Comparison of ENCODE assay signal across 9 cellular contexts in genomic region chr14:50955373-50956043, GRCh38. TPM values are rescaled to one million over a fixed set of nuclear protein-coding genes. Genes with fewer than 3 reads are reported as not detected.
DNase-seq lines count a peak whose midpoint lies in the region; ATAC-seq, FAIRE-seq and TF ChIP-seq lines count a peak whose summit lies in the region.
"Had no signal": no experiment of that assay in that cellular context is flagged by ENCODE, and none has a peak within 500 bp of the region (broad histone marks: within the 10 kb centered on the region; RNA-seq: fewer than 3 reads in every experiment).

No MANE protein-coding gene starts in this region.

- CTCF ChIA-PET in K562 (lab: Yijun Ruan, JAX; ENCODE audit: low intra/inter-chr PET ratio): interaction anchor here (0.5 to 0.7 kb wide), 2 partner anchors 98 to 176 kb away, joined by 3 read pairs; no protein-coding TSS in a partner anchor

- peak overlapping the region; percentile 75 for H3K9ac ChIP-seq in GM23248
- peak overlapping the region in 1 of 2 experiments; percentile 60; a peak in 2 of 4 replicates for H3K9ac ChIP-seq in K562 (ENCODE audit: insufficient read depth in 1 of 2, low read depth in 2 of 2, low read length in 2 of 2)
- peak overlapping the region; percentile 62 for H3K9ac ChIP-seq in keratinocyte (ENCODE audit: control insufficient read depth, extremely low read depth, insufficient read depth, low read length)

- POLR2A ChIA-PET in K562 (lab: Yijun Ruan, JAX): interaction anchor here (0.9 kb wide), 1 partner anchor 11 kb away, joined by 4 read pairs; the partner anchor contains the start of gene PYGL

- peak; percentile 79 to 86 for DNase-seq in AML-193 (lab: John Stamatoyannopoulos, UW)
- DNase-seq in GM23248: peak; percentile 99
- DNase-seq in NCI-H526 treated with DMSO at 0.1 percent for 48 hours (lab: John Stamatoyannopoulos, UW): peak; percentile 6
- peak; percentile 76 to 87 (median 78) for DNase-seq in K562 (ENCODE audit: extremely low read depth in 1 of 4, low spot score in 3 of 4)
- DNase-seq in keratinocyte (ENCODE audit: low read depth, low spot score): peak; percentile 96
- DNase-seq: naive B cell had no signal

- no peaks in the 10 kb centered on the region for H3K36me3 Mint-ChIP-seq in stimulated activated memory B cell treated with anti-CD40 and anti-IgM and Interleukin-4, amounts not matched to agents 10 μg/mL and 1 μg/mL and 100 μg/mL, for 72 hours
- H3K36me3 Mint-ChIP-seq: naive B cell had no signal

- in situ Hi-C loops in GM23248 (cut with MboI): loop anchor here (10.0 kb wide), 1 partner anchor 249 kb away; no protein-coding TSS in a partner anchor
- in situ Hi-C loops in K562 (cut with MboI): no loop called here

- H3K4me3 Mint-ChIP-seq in stimulated activated memory B cell treated with anti-CD40 and anti-IgM and Interleukin-4, amounts not matched to agents 10 μg/mL and 1 μg/mL and 100 μg/mL, for 72 hours: no peak overlapping the region
- H3K4me3 Mint-ChIP-seq: naive B cell had no signal

- BruUV-seq in K562 (replicated peaks; lab: Mats Ljungman, UMichigan): no TSS peak

- H3K4me3 ChIP-seq in GM23248: 0 out of 2 replicates have a peak overlapping the region, but pooled peaks have one; percentile 2
- H3K4me3 ChIP-seq in K562: no peak overlapping the region
- peak overlapping the region in 2 of 3 experiments; percentile 22 to 55 for H3K4me3 ChIP-seq in keratinocyte (ENCODE audit: control insufficient read depth in 2 of 3, extremely low read depth in 1 of 3, insufficient read depth in 2 of 3, low read depth in 1 of 3, low read length in 3 of 3)

- H3K9me3 Mint-ChIP-seq in stimulated activated memory B cell treated with anti-CD40 and anti-IgM and Interleukin-4, amounts not matched to agents 10 μg/mL and 1 μg/mL and 100 μg/mL, for 72 hours: no peaks in the 10 kb centered on the region

- H3K9me1 ChIP-seq in K562 (ENCODE audit: control insufficient read depth, insufficient read depth, low read length): no peaks in the 10 kb centered on the region
- H3K9me1 ChIP-seq in keratinocyte (ENCODE audit: control insufficient read depth, extremely low read depth, insufficient read depth, low read length): no peaks in the 10 kb centered on the region

- no peak overlapping the region for H3K27ac Mint-ChIP-seq in stimulated activated memory B cell treated with anti-CD40 and anti-IgM and Interleukin-4, amounts not matched to agents 10 μg/mL and 1 μg/mL and 100 μg/mL, for 72 hours
- H3K27ac Mint-ChIP-seq: naive B cell had no signal

- TF ChIP-seq EP300 in K562 (IDR thresholded peaks at IDR 0.05; ENCODE audit: low read length): no peak

- H3K36me3 ChIP-seq in GM23248 (ENCODE audit: low read depth) (no peaks in the 10 kb centered on the region), K562 (ENCODE audit: control insufficient read depth, insufficient read depth, low read length) (no peaks in the 10 kb centered on the region), keratinocyte (ENCODE audit: control insufficient read depth in 2 of 2, extremely low read depth in 1 of 2, insufficient read depth in 2 of 2, low read length in 2 of 2) (no peaks in the 10 kb centered on the region)

- H3K4me1 ChIP-seq in GM23248 (ENCODE audit: insufficient read depth) (peaks cover 8% of the 10 kb centered on the region), K562 (replicated peaks in 1 of 2; ENCODE audit: control insufficient read depth in 2 of 2, insufficient read depth in 2 of 2, low read length in 2 of 2) (peaks cover 0 to 12% of the 10 kb centered on the region in 2 experiments; a peak in 3 of 5 replicates), keratinocyte (ENCODE audit: control insufficient read depth, extremely low read depth, insufficient read depth, low read length) (peaks cover 14% of the 10 kb centered on the region)

- no peaks in the 10 kb centered on the region for H3K27me3 Mint-ChIP-seq in stimulated activated memory B cell treated with anti-CD40 and anti-IgM and Interleukin-4, amounts not matched to agents 10 μg/mL and 1 μg/mL and 100 μg/mL, for 72 hours
- H3K27me3 Mint-ChIP-seq: naive B cell had no signal

- H3K4me2 ChIP-seq in GM23248 (ENCODE audit: unreplicated experiment): peak overlapping the region; percentile 63
- H3K4me2 ChIP-seq in K562 (ENCODE audit: insufficient read depth, low read length): peak overlapping the region; percentile 67
- peak overlapping the region; percentile 78 for H3K4me2 ChIP-seq in keratinocyte (ENCODE audit: control insufficient read depth, extremely low read depth, insufficient read depth, low read depth, low read length)

- H4K20me1 ChIP-seq in GM23248 (ENCODE audit: insufficient read depth) (no peaks in the 10 kb centered on the region), K562 (replicated peaks; ENCODE audit: control insufficient read depth, insufficient read depth, low read length) (no peaks in the 10 kb centered on the region), keratinocyte (ENCODE audit: control insufficient read depth, extremely low read depth, insufficient read depth, low read length) (no peaks in the 10 kb centered on the region)

- dilution Hi-C loops in keratinocyte (cut with MboI; ENCODE audit: extremely low pct_ligation_motif_present, low sequenced_read_pairs): no loop called here

- ATAC-seq in K562 (peak; percentile 97), HG03571 (IDR thresholded peaks at IDR 0.05; ENCODE audit: unreplicated experiment) (no peak), HG03520 (IDR thresholded peaks at IDR 0.05; ENCODE audit: unreplicated experiment) (no peak)
- peak; percentile 39 for ATAC-seq in stimulated activated memory B cell treated with anti-CD40 and anti-IgM and Interleukin-4, amounts not matched to agents 10 μg/mL and 1 μg/mL and 100 μg/mL, for 72 hours

- H3K27me3 ChIP-seq in GM23248 (replicated peaks; ENCODE audit: insufficient read depth) (no peaks in the 10 kb centered on the region), K562 (ENCODE audit: control insufficient read depth in 2 of 2, insufficient read depth in 2 of 2, low read length in 2 of 2) (no peaks in the 10 kb centered on the region), keratinocyte (ENCODE audit: control insufficient read depth, extremely low read depth, insufficient read depth, low read length) (no peaks in the 10 kb centered on the region)

- H2AFZ ChIP-seq in GM23248 (peak overlapping the region; percentile 61), K562 (ENCODE audit: low read depth, low read length) (peak overlapping the region; percentile 92), keratinocyte (ENCODE audit: control insufficient read depth, low read length) (peak overlapping the region; percentile 70)

- H3K9me3 ChIP-seq in GM23248 (ENCODE audit: low read depth) (no peaks in the 10 kb centered on the region), K562 (replicated peaks; ENCODE audit: control insufficient read depth, insufficient read depth, low read depth, low read length) (no peaks in the 10 kb centered on the region), keratinocyte (ENCODE audit: control insufficient read depth, low read depth, low read length) (no peaks in the 10 kb centered on the region)

- H3K4me1 Mint-ChIP-seq in stimulated activated memory B cell treated with anti-CD40 and anti-IgM and Interleukin-4, amounts not matched to agents 10 μg/mL and 1 μg/mL and 100 μg/mL, for 72 hours: no peaks in the 10 kb centered on the region
- H3K4me1 Mint-ChIP-seq: naive B cell had no signal

- 39 to 43% methylated on average over 5 of the region's 5 CpGs for whole genome bisulfite sequencing in GM23248 (ENCODE audit: low coverage in 1 of 2, low lambda C conversion rate in 2 of 2, missing lambda C conversion rate in 2 of 2), 2 experiments
- 21% methylated on average over 4 of the region's 5 CpGs for WGBS in K562 (ENCODE audit: insufficient coverage, low coverage, missing lambda C conversion rate)

- H3F3A ChIP-seq in GM23248 (ENCODE audit: insufficient read depth): peaks cover 14% of the 10 kb centered on the region

- TF ChIP-seq CTCF in K562 (IDR thresholded peaks at IDR 0.05 in 2 of 3, conservative IDR thresholded peaks at IDR 0.05 in 1 of 3; ENCODE audit: insufficient read depth in 2 of 3, low read depth in 1 of 3, low read length in 3 of 3) (peak; percentile 56 to 74 (median 65)), keratinocyte (optimal IDR thresholded peaks at IDR 0.05 in 1 of 3, IDR thresholded peaks at IDR 0.05 in 1 of 3, conservative IDR thresholded peaks at IDR 0.05 in 1 of 3; ENCODE audit: extremely low read depth in 1 of 3, insufficient read depth in 2 of 3, low read length in 3 of 3) (peak; percentile 66 to 78 (median 77))

- no peaks in the 10 kb centered on the region for H3K79me2 ChIP-seq in GM23248 (ENCODE audit: insufficient read depth)
- no peaks in the 10 kb centered on the region for H3K79me2 ChIP-seq in K562 (ENCODE audit: control insufficient read depth, insufficient read depth, low read length)
- H3K79me2 ChIP-seq in keratinocyte (ENCODE audit: control insufficient read depth, insufficient read depth, low read length): no peaks in the 10 kb centered on the region

- intact Hi-C loops in K562 (cut with micrococcal nuclease): loop anchor here (2.0 to 10.0 kb wide), 4 partner anchors 78 to 269 kb away; no protein-coding TSS in a partner anchor

- H3K27ac ChIP-seq in GM23248 (peak overlapping the region; percentile 97), K562 (ENCODE audit: extremely low read depth, low read depth, low read length) (peak overlapping the region; percentile 91), keratinocyte (ENCODE audit: control insufficient read depth, insufficient read depth, low read length) (peak overlapping the region; percentile 93)

- H3K9me2 ChIP-seq in GM23248 (ENCODE audit: insufficient read depth): no peaks in the 10 kb centered on the region

- peak; percentile 49 to 65 for TF ChIP-seq RAD21 in K562 (CRISPR knock-in tag; conservative IDR thresholded peaks at IDR 0.05 in 1 of 2, IDR thresholded peaks at IDR 0.05 in 1 of 2)

- FAIRE-seq in K562 (lab: Jason Lieb, UNC): peak; percentile 87
- FAIRE-seq in keratinocyte (lab: Jason Lieb, UNC): peak; percentile 94

- no peak for TF ChIP-seq POLR2A in K562 (conservative IDR thresholded peaks at IDR 0.05)

RNA-seq across cellular contexts. Expression of gene PYGL, which starts 11.2 kb away (rescaled TPM):
- total RNA-seq in GM23248 (2014; rRNA removed; shearing (Covaris generic)): 42.6 and 52.6 TPM in 2 replicates
- polyA plus RNA-seq in GM23248 (2016; fragmentation: Nextera tagmentation; extraction: Ambion mirVana): 55.8 and 56.2 TPM in 2 replicates
- total RNA-seq in K562 (2011; cell fraction: chromatin; rRNA removed; ENCODE audit: low replicate concordance): 15.7 and 21.8 TPM in 2 replicates
- 7.1 and 10.3 TPM in 2 replicates for total RNA-seq in K562 (2011; cell fraction: nucleolus; rRNA removed)
- total RNA-seq in K562 (2011; cell fraction: nucleoplasm; rRNA removed): 12.4 and 12.5 TPM in 2 replicates
- 14.6 and 14.8 TPM in 2 replicates for total RNA-seq in K562 (2014; rRNA removed)
- 13.1 and 14.3 TPM in 2 replicates for total RNA-seq in K562 (2014; rRNA removed; fragmentation: Illumina TruSeq; extraction: Trizol)
- total RNA-seq in K562 (2015; rRNA removed; fragmentation: Illumina TruSeq; extraction: Trizol): 17.9 and 20.4 TPM in 2 replicates
- 9.4 and 10.8 TPM in 2 replicates for total RNA-seq in K562 (2021)
- polyA plus RNA-seq in K562 (2011; rRNA removed): 14.6 and 23.8 TPM in 2 replicates
- 11.1 and 17.4 TPM in 2 replicates for polyA plus RNA-seq in K562 (2011; cell fraction: cytosol; rRNA removed)
- 19.7 and 23.8 TPM in 2 replicates for polyA plus RNA-seq in K562 (2011; cell fraction: nucleus; rRNA removed)
- polyA plus RNA-seq in K562 (2012): 16.1 and 49.9 TPM in 2 replicates
- polyA plus RNA-seq in K562 (2014; fragmentation: Illumina TruSeq; extraction: Trizol): 12.8 and 13.8 TPM in 2 replicates
- polyA plus RNA-seq in K562 (2014; fragmentation: Nextera tagmentation; extraction: Ambion mirVana): 1 to 10 TPM; 3.5 to 6.6 TPM
- 10.4 and 19.3 TPM in 2 replicates for polyA plus RNA-seq in K562 (2014; rRNA removed)
- polyA minus RNA-seq in K562 (2011; rRNA and poly(A)+ RNA removed): 14.9 and 30.1 TPM in 2 replicates
- 9.3 and 16.9 TPM in 2 replicates for polyA minus RNA-seq in K562 (2011; cell fraction: cytosol; rRNA and poly(A)+ RNA removed)
- polyA minus RNA-seq in K562 (2011; cell fraction: nucleus; rRNA and poly(A)+ RNA removed): 11.6 and 18.1 TPM in 2 replicates
- 197 to 397 TPM (median 331 TPM) in 3 replicates for polyA plus RNA-seq in keratinocyte
- polyA plus RNA-seq in keratinocyte (2011; ENCODE audit: low read depth): 180 TPM
- 295 and 307 TPM in 2 replicates for polyA plus RNA-seq in keratinocyte (2011; cell fraction: cytosol; rRNA removed)
- 435 and 438 TPM in 2 replicates for polyA plus RNA-seq in keratinocyte (2011; cell fraction: nucleus; rRNA removed)
- 141 and 328 TPM in 2 replicates for polyA plus RNA-seq in keratinocyte (2012; ENCODE audit: low replicate concordance)
- 163 to 351 TPM (median 225 TPM) in 3 replicates for polyA minus RNA-seq in keratinocyte
- 255 TPM for polyA minus RNA-seq in keratinocyte (2011; cell fraction: cytosol; rRNA and poly(A)+ RNA removed)
- polyA minus RNA-seq in keratinocyte (2011; cell fraction: nucleus; rRNA and poly(A)+ RNA removed): 192 and 362 TPM in 2 replicates

Comparison
In these comparisons a context has a peak if more than half of its experiments do, and no peak if none do; other contexts are left out.
1. DNase-seq: peak in every context shown above with its lines; median percentile 99 in GM23248; 96 in keratinocyte; 82 in AML-193; 78 in K562; 6 in NCI-H526 treated with DMSO at 0.1 percent for 48 hours.
2. ATAC-seq: peak in K562 (single experiment) and stimulated activated memory B cell treated with anti-CD40 and anti-IgM and Interleukin-4, amounts not matched to agents 10 μg/mL and 1 μg/mL and 100 μg/mL, for 72 hours (single experiment); none in HG03571 (single experiment) and HG03520 (single experiment).
3. Peak in every context shown above with its lines, with median percentiles within 50 percentile points of each other: H2AFZ ChIP-seq, H3K27ac ChIP-seq and H3K4me2 ChIP-seq.